In genomic region chr16:84144301-84144858, GRCh38 we compare ENCODE assay signal across 9 cellular contexts. TPM values are rescaled to one million over a fixed set of nuclear protein-coding genes. Genes with fewer than 3 reads are reported as not detected.
DNase-seq lines count a peak whose midpoint lies in the region; ATAC-seq and TF ChIP-seq lines count a peak whose summit lies in the region.
"Had no signal": no experiment of that assay in that cellular context is flagged by ENCODE, and none has a peak within 500 bp of the region (broad histone marks: within the 10 kb centered on the region; RNA-seq: fewer than 3 reads in every experiment).

No MANE protein-coding gene starts in this region.

- H3K36me3 ChIP-seq in Peyer's patch (no peaks in the 10 kb centered on the region), cardiac muscle cell (no peaks in the 10 kb centered on the region), psoas muscle (ENCODE audit: insufficient read depth in 1 of 2, low read depth in 1 of 2) (no peaks in the 10 kb centered on the region)

- DNase-seq in CD14-positive monocyte (ENCODE audit: low spot score) (no peak), Peyer's patch (peak; percentile 35 to 62 (median 56)), cardiac muscle cell (ENCODE audit: low read depth in 1 of 2, low spot score in 1 of 2) (peak; percentile 13 to 44), psoas muscle (peak in 1 of 2 donors; percentile 25), NCI-H128 (lab: John Stamatoyannopoulos, UW; ENCODE audit: unreplicated experiment) (no peak)
- DNase-seq in activated naive CD4-positive, alpha-beta T cell treated with anti-CD3 and anti-CD28 coated beads, Interleukin-2, amount 50 U/mL, for 16 hours, result peak; percentile 45

- ATAC-seq in GM21717 (IDR thresholded peaks at IDR 0.05; ENCODE audit: unreplicated experiment) (peak; percentile 14), psoas muscle (peak; percentile 12 to 28 (median 16)), HG02884 (IDR thresholded peaks at IDR 0.05; ENCODE audit: unreplicated experiment) (no peak)

- peaks cover 0 to 2% (median 0%) of the 10 kb centered on the region in 7 donors for H3K9me3 Mint-ChIP-seq in CD14-positive monocyte

- peaks cover 7 to 33% (median 19%) of the 10 kb centered on the region in 3 donors for H3K27me3 Mint-ChIP-seq in CD14-positive monocyte (ENCODE audit: low read depth in 3 of 3)

- peak overlapping the region; percentile 55 to 100 (median 96) for H3K4me3 ChIP-seq in Peyer's patch
- H3K4me3 ChIP-seq in cardiac muscle cell, result peak overlapping the region; percentile 96
- H3K4me3 ChIP-seq in psoas muscle, result peak overlapping the region; percentile 95

- 0 to 1% (median 1%) methylated on average over 34 to 37 of the region's 37 CpGs for WGBS in psoas muscle, 3 donors

- TF ChIP-seq POLR2A in Peyer's patch (IDR thresholded peaks at IDR 0.05), result no peak

- peaks cover 2 to 7% of the 10 kb centered on the region in 2 donors for H3K36me3 Mint-ChIP-seq in CD14-positive monocyte

- TF ChIP-seq CTCF in CD14-positive monocyte (IDR thresholded peaks at IDR 0.05), result no peak
- no peak for TF ChIP-seq CTCF in Peyer's patch (IDR thresholded peaks at IDR 0.05)
- peak; percentile 20 for TF ChIP-seq CTCF in cardiac muscle cell (IDR thresholded peaks at IDR 0.05; ENCODE audit: low read depth, low read length)
- TF ChIP-seq CTCF in psoas muscle (IDR thresholded peaks at IDR 0.05), result no peak

- H3K9me3 ChIP-seq in Peyer's patch (no peaks in the 10 kb centered on the region), cardiac muscle cell (ENCODE audit: low read depth) (no peaks in the 10 kb centered on the region), psoas muscle (no peaks in the 10 kb centered on the region)

- peaks cover 0 to 16% (median 2%) of the 10 kb centered on the region in 4 donors for H3K4me1 ChIP-seq in Peyer's patch
- peaks cover 8% of the 10 kb centered on the region for H3K4me1 ChIP-seq in cardiac muscle cell (ENCODE audit: low read depth)
- peaks cover 25% of the 10 kb centered on the region for H3K4me1 ChIP-seq in psoas muscle

- no peaks in the 10 kb centered on the region for H3K27me3 ChIP-seq in Peyer's patch
- H3K27me3 ChIP-seq in cardiac muscle cell, result peaks cover 25% of the 10 kb centered on the region
- H3K27me3 ChIP-seq in psoas muscle (ENCODE audit: insufficient read depth in 3 of 3, low read length in 2 of 3), result no peaks in the 10 kb centered on the region

- H3K27ac Mint-ChIP-seq in CD14-positive monocyte, result peak overlapping the region; percentile 73 to 91 (median 85)

- H3K4me3 Mint-ChIP-seq in CD14-positive monocyte, result peak overlapping the region; percentile 90 to 98

- intact Hi-C loops in CD14-positive monocyte (cut with micrococcal nuclease), result loop anchor here in 1 of 2 donors (10.0 kb wide), 1 partner anchor 50 kb away; the partner anchor contains the start of gene ADAD2
- intact Hi-C loops in psoas muscle (cut with DNase I), result loop anchor here (2.0 to 5.0 kb wide), 3 partner anchors 30 to 42 kb away; no protein-coding TSS in a partner anchor

- H3K27ac ChIP-seq in Peyer's patch, result peak overlapping the region; percentile 58 to 89 (median 82)
- peak overlapping the region; percentile 79 for H3K27ac ChIP-seq in cardiac muscle cell
- peak overlapping the region; percentile 81 for H3K27ac ChIP-seq in psoas muscle

- H3K4me1 Mint-ChIP-seq in CD14-positive monocyte, result peaks cover 5% of the 10 kb centered on the region

RNA-seq across cellular contexts. Expression of gene HSDL1, which starts 0.6 kb away (rescaled TPM):
- polyA plus RNA-seq in CD14-positive monocyte (1 to 10 TPM; 7.3 to 8.0 TPM), cardiac muscle cell (60.0 and 78.1 TPM in 2 replicates), psoas muscle (10 to 100 TPM; 11.7 to 39.3 (median 12.0) TPM)
- total RNA-seq in Peyer's patch (10 to 100 TPM in 3 of 4 donors, 1 to 10 TPM in 1; 8.4 to 25.0 (median 10.8) TPM), cardiac muscle cell (51.7 and 58.9 TPM in 2 replicates), psoas muscle (10 to 100 TPM; 12.4 to 24.4 (median 21.2) TPM)

RNA-seq across cellular contexts. Expression of gene DNAAF1, which starts 0.7 kb away (rescaled TPM):
- polyA plus RNA-seq in CD14-positive monocyte (under 1 TPM in 1 of 2 donors, not detected in 1; 0.23 TPM), cardiac muscle cell (0.82 and 1.1 TPM in 2 replicates), psoas muscle (under 1 TPM; 0.17 to 0.44 (median 0.17) TPM)
- total RNA-seq in Peyer's patch (not detected), cardiac muscle cell (0.51 and 1.3 TPM in 2 replicates), psoas muscle (not detected)
- total RNA-seq: NCI-H460 had no signal

RNA-seq across cellular contexts. Expression of gene MBTPS1, which starts 27.6 kb away (rescaled TPM):
- polyA plus RNA-seq in CD14-positive monocyte, result 10 to 100 TPM; 26.4 to 28.0 TPM
- 100 to 1,000 TPM in 1 of 4 donors, 10 to 100 TPM in 3; 79.0 to 104 (median 91.7) TPM for total RNA-seq in Peyer's patch
- total RNA-seq in cardiac muscle cell, result 69.7 and 70.1 TPM in 2 replicates
- 61.0 and 64.5 TPM in 2 replicates for polyA plus RNA-seq in cardiac muscle cell
- 10 to 100 TPM; 27.0 to 31.8 (median 29.1) TPM for total RNA-seq in psoas muscle
- 10 to 100 TPM; 18.6 to 30.9 (median 20.1) TPM for polyA plus RNA-seq in psoas muscle

RNA-seq across cellular contexts. Expression of gene TAF1C, which starts 42.5 kb away (rescaled TPM):
- polyA plus RNA-seq in CD14-positive monocyte, result 1 to 10 TPM; 4.0 to 4.5 TPM
- 100 to 1,000 TPM in 2 of 4 donors, 10 to 100 TPM in 2; 61.3 to 169 (median 97.0) TPM for total RNA-seq in Peyer's patch
- 37.2 and 73.4 TPM in 2 replicates for total RNA-seq in cardiac muscle cell
- 54.8 and 62.7 TPM in 2 replicates for polyA plus RNA-seq in cardiac muscle cell
- 10 to 100 TPM in 3 of 4 donors, 1 to 10 TPM in 1; 8.3 to 22.3 (median 16.3) TPM for total RNA-seq in psoas muscle
- 10 to 100 TPM; 13.6 to 24.4 (median 19.3) TPM for polyA plus RNA-seq in psoas muscle

RNA-seq across cellular contexts. Expression of gene ADAD2, which starts 46.6 kb away (rescaled TPM):
- polyA plus RNA-seq in CD14-positive monocyte (not detected), cardiac muscle cell (not detected in 2 replicates), psoas muscle (under 1 TPM; 0.17 to 0.69 (median 0.18) TPM)
- total RNA-seq in Peyer's patch (1 to 10 TPM in 1 of 4 donors, not detected in 3; 1.8 TPM), cardiac muscle cell (0.04 TPM in 1 of 2 replicates, not detected in the other), psoas muscle (not detected)
- total RNA-seq: NCI-H460 had no signal

Comparison
In these comparisons a context has a peak if more than half of its experiments do, and no peak if none do; other contexts are left out.
1. DNase-seq: peak in Peyer's patch (3 of 3), activated naive CD4-positive, alpha-beta T cell treated with anti-CD3 and anti-CD28 coated beads, Interleukin-2, amount 50 U/mL, for 16 hours (single experiment) and cardiac muscle cell (2 of 2); none in CD14-positive monocyte (single experiment) and NCI-H128 (single experiment).
2. Peak in every context shown above with its lines, with median percentiles within 50 percentile points of each other: H3K27ac ChIP-seq and H3K4me3 ChIP-seq.